In the genomic region with DNA sequence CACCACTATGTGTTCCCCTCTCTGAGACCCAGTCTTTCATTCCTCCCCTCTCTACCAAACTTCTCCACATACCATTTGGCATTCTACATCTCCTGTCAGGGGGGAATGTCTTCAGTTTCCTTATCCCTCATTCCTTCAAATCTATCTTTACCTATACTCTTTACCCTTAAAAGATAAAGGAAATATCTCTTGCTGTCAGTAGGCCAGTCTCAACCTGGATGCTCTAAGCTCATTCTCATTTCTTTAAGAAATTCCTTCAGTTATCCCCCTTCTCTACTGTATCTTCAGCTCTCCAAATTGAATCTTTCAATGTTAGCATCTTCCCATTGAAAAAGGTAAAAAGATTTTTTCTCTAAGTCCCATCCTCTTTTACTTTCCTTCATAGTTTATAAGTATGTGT, we compare ENCODE assay signal across 33 cellular contexts. TPM values are rescaled to one million over a fixed set of nuclear protein-coding genes. Genes with fewer than 3 reads are reported as not detected.
DNase-seq lines count a peak whose midpoint lies in the region; ATAC-seq and TF ChIP-seq lines count a peak whose summit lies in the region.
"Had no signal": no experiment of that assay in that cellular context is flagged by ENCODE, and none has a peak within 500 bp of the region (broad histone marks: within the 10 kb centered on the region; RNA-seq: fewer than 3 reads in every experiment).

No MANE protein-coding gene starts in this region.

- TF ChIP-seq CTCF in activated CD8-positive, alpha-beta T cell treated with anti-CD3 and anti-CD28 coated beads for 36 hours (IDR thresholded peaks at IDR 0.05) = no peak
- no peak for TF ChIP-seq CTCF in HEK293 (tag by site-specific recombination; IDR thresholded peaks at IDR 0.05)
- TF ChIP-seq CTCF in activated B cell treated with CpG ODN at 0.5 μM for 24 hours (IDR thresholded peaks at IDR 0.05) = no peak

- ATAC-seq in activated CD8-positive, alpha-beta T cell treated with anti-CD3 and anti-CD28 coated beads for 36 hours = no peak
- ATAC-seq in activated CD8-positive, alpha-beta T cell treated with anti-CD3 and anti-CD28 coated beads, Interleukin-2, amount 10 ng/mL, durations not matched to agents 7 days and 5 days = no peak
- ATAC-seq in activated B cell treated with CpG ODN at 0.5 μM for 24 hours (ENCODE audit: low read depth) (no peak), memory B cell (ENCODE audit: low read depth) (no peak), HG02938 (IDR thresholded peaks at IDR 0.05; ENCODE audit: unreplicated experiment) (no peak), GM21381 (IDR thresholded peaks at IDR 0.05; ENCODE audit: unreplicated experiment) (no peak), HG03571 (IDR thresholded peaks at IDR 0.05; ENCODE audit: unreplicated experiment) (no peak)
- ATAC-seq: activated CD4-positive, alpha-beta T cell treated with anti-CD3 and anti-CD28 coated beads for 36 hours; body of pancreas; heart left ventricle; Right ventricle myocardium inferior; SK-N-SH treated with all-trans-retinoic acid at 6 μM for 48 hours had no signal

- POLR2A ChIA-PET in activated CD8-positive, alpha-beta T cell treated with anti-CD3 and anti-CD28 coated beads for 36 hours (lab: Charles Lee) = no interaction called here
- POLR2A ChIA-PET in activated CD8-positive, alpha-beta T cell treated with anti-CD3 and anti-CD28 coated beads, Interleukin-2, amount 10 ng/mL, durations not matched to agents 7 days and 5 days (lab: Charles Lee) = no interaction called here
- POLR2A ChIA-PET in HEK293 (lab: Yijun Ruan, JAX) (no interaction called here), activated B cell treated with CpG ODN at 0.5 μM for 24 hours (lab: Charles Lee) (no interaction called here)

- no peak overlapping the region for H3K27ac ChIP-seq in HEK293 (ENCODE audit: extremely low read depth, low read depth, low read length)
- H3K27ac ChIP-seq: 22Rv1; BLaER1 treated with 17β-estradiol and CSF1 and Interleukin-3, amounts not matched to agents 10 nM and 100 nM; body of pancreas; esophagus squamous epithelium; heart left ventricle; testis had no signal

- H3K9me3 ChIP-seq in HEK293 (ENCODE audit: control insufficient read depth, insufficient read depth, low read depth, low read length) = no peaks in the 10 kb centered on the region
- H3K9me3 ChIP-seq: body of pancreas, esophagus squamous epithelium, heart left ventricle, testis had no signal

- H3K9me3 Mint-ChIP-seq in activated CD8-positive, alpha-beta T cell treated with anti-CD3 and anti-CD28 coated beads for 36 hours = no peaks in the 10 kb centered on the region
- no peaks in the 10 kb centered on the region for H3K9me3 Mint-ChIP-seq in activated CD8-positive, alpha-beta T cell treated with anti-CD3 and anti-CD28 coated beads, Interleukin-2, amount 10 ng/mL, durations not matched to agents 7 days and 5 days (ENCODE audit: insufficient read depth)
- H3K9me3 Mint-ChIP-seq in activated B cell treated with CpG ODN at 0.5 μM for 24 hours (peaks cover 5% of the 10 kb centered on the region), memory B cell (no peaks in the 10 kb centered on the region)
- H3K9me3 Mint-ChIP-seq: T-helper 2 cell treated with Interferon-gamma antibody and Interleukin-4, amounts not matched to agents 5 μg/mL and 100 μg/mL, for 36 hours had no signal

- H3K27ac Mint-ChIP-seq in activated CD8-positive, alpha-beta T cell treated with anti-CD3 and anti-CD28 coated beads for 36 hours = peak overlapping the region; percentile 9
- H3K27ac Mint-ChIP-seq in activated CD8-positive, alpha-beta T cell treated with anti-CD3 and anti-CD28 coated beads, Interleukin-2, amount 10 ng/mL, durations not matched to agents 7 days and 5 days = no peak overlapping the region
- H3K27ac Mint-ChIP-seq in activated B cell treated with CpG ODN at 0.5 μM for 24 hours (peak overlapping the region; percentile 27), memory B cell (peak overlapping the region; percentile 62)
- H3K27ac Mint-ChIP-seq: nephron progenitor cell; T-helper 2 cell treated with Interferon-gamma antibody and Interleukin-4, amounts not matched to agents 5 μg/mL and 100 μg/mL, for 36 hours had no signal

- H3K4me3 ChIP-seq in HEK293 (ENCODE audit: low read depth, low read length) = no peak overlapping the region
- H3K4me3 ChIP-seq: BLaER1 treated with 17β-estradiol and CSF1 and Interleukin-3, amounts not matched to agents 10 nM and 100 nM; body of pancreas; esophagus squamous epithelium; heart left ventricle; testis had no signal

- intact Hi-C loops in activated CD8-positive, alpha-beta T cell treated with anti-CD3 and anti-CD28 coated beads for 36 hours (cut with micrococcal nuclease) = no loop called here
- intact Hi-C loops in activated B cell treated with CpG ODN at 0.5 μM for 24 hours (cut with micrococcal nuclease) = no loop called here

- H3K4me3 Mint-ChIP-seq in activated CD8-positive, alpha-beta T cell treated with anti-CD3 and anti-CD28 coated beads for 36 hours = no peak overlapping the region
- H3K4me3 Mint-ChIP-seq in activated CD8-positive, alpha-beta T cell treated with anti-CD3 and anti-CD28 coated beads, Interleukin-2, amount 10 ng/mL, durations not matched to agents 7 days and 5 days = no peak overlapping the region
- H3K4me3 Mint-ChIP-seq in activated B cell treated with CpG ODN at 0.5 μM for 24 hours = no peak overlapping the region
- H3K4me3 Mint-ChIP-seq in memory B cell = no peak overlapping the region
- H3K4me3 Mint-ChIP-seq: activated CD4-positive, alpha-beta T cell treated with anti-CD3 and anti-CD28 coated beads for 36 hours; nephron progenitor cell; T-helper 2 cell treated with Interferon-gamma antibody and Interleukin-4, amounts not matched to agents 5 μg/mL and 100 μg/mL, for 36 hours had no signal

- H3K4me1 ChIP-seq in HEK293 (ENCODE audit: control insufficient read depth, insufficient read depth, low read length) = peaks cover 7% of the 10 kb centered on the region

- H3K4me1 Mint-ChIP-seq in activated CD8-positive, alpha-beta T cell treated with anti-CD3 and anti-CD28 coated beads for 36 hours (ENCODE audit: low read depth) = peaks cover 66% of the 10 kb centered on the region
- H3K4me1 Mint-ChIP-seq in activated CD8-positive, alpha-beta T cell treated with anti-CD3 and anti-CD28 coated beads, Interleukin-2, amount 10 ng/mL, durations not matched to agents 7 days and 5 days (ENCODE audit: low read depth) = peaks cover 40% of the 10 kb centered on the region
- H3K4me1 Mint-ChIP-seq in activated B cell treated with CpG ODN at 0.5 μM for 24 hours (peaks cover 64% of the 10 kb centered on the region), memory B cell (peaks cover 35% of the 10 kb centered on the region)

- CTCF ChIA-PET in activated CD8-positive, alpha-beta T cell treated with anti-CD3 and anti-CD28 coated beads for 36 hours (lab: Charles Lee) = no interaction called here
- CTCF ChIA-PET in activated CD8-positive, alpha-beta T cell treated with anti-CD3 and anti-CD28 coated beads, Interleukin-2, amount 10 ng/mL, durations not matched to agents 7 days and 5 days (lab: Charles Lee) = no interaction called here
- CTCF ChIA-PET in HEK293 (lab: Yijun Ruan, JAX) (interaction anchor here (0.6 kb wide), 1 partner anchor 15 kb away, joined by 4 read pairs; no protein-coding TSS in a partner anchor), activated B cell treated with CpG ODN at 0.5 μM for 24 hours (lab: Charles Lee) (no interaction called here)

- peaks cover 0 to 6% of the 10 kb centered on the region in 2 experiments; a peak in 1 of 3 replicates for H3K36me3 ChIP-seq in HEK293 (ENCODE audit: control insufficient read depth in 2 of 2, insufficient read depth in 1 of 2, low read length in 2 of 2)

- H3K27me3 Mint-ChIP-seq in activated CD8-positive, alpha-beta T cell treated with anti-CD3 and anti-CD28 coated beads for 36 hours = no peaks in the 10 kb centered on the region
- H3K27me3 Mint-ChIP-seq in activated CD8-positive, alpha-beta T cell treated with anti-CD3 and anti-CD28 coated beads, Interleukin-2, amount 10 ng/mL, durations not matched to agents 7 days and 5 days (ENCODE audit: low read depth) = no peaks in the 10 kb centered on the region
- H3K27me3 Mint-ChIP-seq in activated B cell treated with CpG ODN at 0.5 μM for 24 hours (no peaks in the 10 kb centered on the region), memory B cell (no peaks in the 10 kb centered on the region)
- H3K27me3 Mint-ChIP-seq: activated CD4-positive, alpha-beta T cell treated with anti-CD3 and anti-CD28 coated beads for 36 hours had no signal

- peaks cover 27% of the 10 kb centered on the region for H3K36me3 Mint-ChIP-seq in activated CD8-positive, alpha-beta T cell treated with anti-CD3 and anti-CD28 coated beads for 36 hours (ENCODE audit: low read depth)
- peaks cover 15% of the 10 kb centered on the region for H3K36me3 Mint-ChIP-seq in activated CD8-positive, alpha-beta T cell treated with anti-CD3 and anti-CD28 coated beads, Interleukin-2, amount 10 ng/mL, durations not matched to agents 7 days and 5 days (ENCODE audit: low read depth)
- H3K36me3 Mint-ChIP-seq in activated B cell treated with CpG ODN at 0.5 μM for 24 hours (ENCODE audit: low read depth) (peaks cover 12% of the 10 kb centered on the region), memory B cell (peaks cover 1% of the 10 kb centered on the region)

- DNase-seq in activated CD8-positive, alpha-beta T cell treated with anti-CD3 and anti-CD28 coated beads for 36 hours = no peak
- no peak for DNase-seq in activated CD8-positive, alpha-beta T cell treated with anti-CD3 and anti-CD28 coated beads, Interleukin-2, amount 10 ng/mL, durations not matched to agents 7 days and 5 days
- DNase-seq in activated B cell treated with CpG ODN at 0.5 μM for 24 hours (no peak), memory B cell (ENCODE audit: low spot score in 2 of 2) (no peak)
- DNase-seq: activated CD4-positive, alpha-beta T cell treated with anti-CD3 and anti-CD28 coated beads for 36 hours; activated gamma-delta T cell; body of pancreas; Calu3; cerebellar nuclear complex; DMS79; esophagus squamous epithelium; foreskin melanocyte; GOT3; heart left ventricle; KBM-7; MM.1S; NCI-H1417; NCI-H2081; NCI-H2227 treated with DMSO at 0.1 percent for 48 hours; NCI-H526; nephron progenitor cell; NK-92 treated with Interleukin-12 subunit alpha and Interleukin-12 subunit beta, amount 100 ng/mL, for 24 hours; stimulated activated naive CD4-positive, alpha-beta T cell; testis had no signal

RNA-seq across cellular contexts. Expression of gene RO60, which starts 6.5 kb away (rescaled TPM):
- total RNA-seq in activated CD8-positive, alpha-beta T cell treated with anti-CD3 and anti-CD28 coated beads for 36 hours = 10 to 100 TPM; 56.2 to 63.4 TPM
- 10 to 100 TPM; 53.8 to 57.4 TPM for total RNA-seq in activated CD8-positive, alpha-beta T cell treated with anti-CD3 and anti-CD28 coated beads, Interleukin-2, amount 10 ng/mL, durations not matched to agents 7 days and 5 days
- 55.9 and 61.1 TPM in 2 replicates for total RNA-seq in activated B cell treated with CpG ODN at 0.5 μM for 24 hours

RNA-seq across cellular contexts. Expression of gene UCHL5, which starts 6.8 kb away (rescaled TPM):
- total RNA-seq in activated CD8-positive, alpha-beta T cell treated with anti-CD3 and anti-CD28 coated beads for 36 hours = 10 to 100 TPM; 81.3 to 85.7 TPM
- 10 to 100 TPM; 61.1 to 64.4 TPM for total RNA-seq in activated CD8-positive, alpha-beta T cell treated with anti-CD3 and anti-CD28 coated beads, Interleukin-2, amount 10 ng/mL, durations not matched to agents 7 days and 5 days
- total RNA-seq in activated B cell treated with CpG ODN at 0.5 μM for 24 hours = 32.3 and 36.4 TPM in 2 replicates

RNA-seq across cellular contexts. Expression of gene GLRX2, which starts 39.3 kb away (rescaled TPM):
- 10 to 100 TPM; 24.3 to 29.5 TPM for total RNA-seq in activated CD8-positive, alpha-beta T cell treated with anti-CD3 and anti-CD28 coated beads for 36 hours
- 10 to 100 TPM; 18.7 to 21.8 TPM for total RNA-seq in activated CD8-positive, alpha-beta T cell treated with anti-CD3 and anti-CD28 coated beads, Interleukin-2, amount 10 ng/mL, durations not matched to agents 7 days and 5 days
- total RNA-seq in activated B cell treated with CpG ODN at 0.5 μM for 24 hours = 10.9 and 14.4 TPM in 2 replicates

RNA-seq across cellular contexts. Expression of gene CDC73, which starts 55.9 kb away (rescaled TPM):
- total RNA-seq in activated CD8-positive, alpha-beta T cell treated with anti-CD3 and anti-CD28 coated beads for 36 hours = 10 to 100 TPM; 45.1 to 50.2 TPM
- 10 to 100 TPM; 51.8 to 53.8 TPM for total RNA-seq in activated CD8-positive, alpha-beta T cell treated with anti-CD3 and anti-CD28 coated beads, Interleukin-2, amount 10 ng/mL, durations not matched to agents 7 days and 5 days
- total RNA-seq in activated B cell treated with CpG ODN at 0.5 μM for 24 hours = 55.9 and 59.1 TPM in 2 replicates
